ENCODE assay signal across 17 cellular contexts in the genomic region with DNA sequence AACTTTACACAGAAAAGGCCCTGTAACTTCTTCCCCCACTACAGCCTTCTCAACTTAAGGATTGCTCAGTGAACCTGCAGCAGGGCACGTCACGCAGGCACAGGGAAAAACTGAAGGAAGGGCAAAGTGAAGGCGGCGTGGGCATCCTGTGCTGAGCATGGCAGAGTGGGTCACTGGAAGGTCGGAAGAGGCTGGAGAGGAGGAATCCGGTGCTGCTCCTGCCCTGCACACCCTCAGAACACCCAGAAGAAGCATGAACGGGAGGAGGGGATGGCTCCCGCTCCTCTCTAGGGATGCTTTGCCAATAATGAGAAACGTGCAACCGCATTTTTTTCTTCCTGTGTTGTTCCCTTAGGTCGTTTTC.
A peak's percentile ranks its signal among the peaks of the same experiment; 100 is the strongest.
DNase-seq lines count a peak whose midpoint lies in the region; ATAC-seq and TF ChIP-seq lines count a peak whose summit lies in the region.
"Had no signal": no experiment of that assay in that cellular context is flagged by ENCODE, and none has a peak within 500 bp of the region (broad histone marks: within the 10 kb centered on the region; RNA-seq: fewer than 3 reads in every experiment).

No MANE protein-coding gene starts in this region.

- H3K4me1 ChIP-seq in Caco-2 (no peaks in the 10 kb centered on the region), endodermal cell (ENCODE audit: control insufficient read depth, insufficient read depth, low read length) (no peaks in the 10 kb centered on the region), muscle layer of colon (ENCODE audit: insufficient read depth, low read length) (peaks cover 46% of the 10 kb centered on the region), stomach smooth muscle (ENCODE audit: control insufficient read depth, insufficient read depth, low read length) (peaks cover 33% of the 10 kb centered on the region)

- peaks cover 11% of the 10 kb centered on the region for H3K4me1 Mint-ChIP-seq in Caco-2 (ENCODE audit: low read depth, unreplicated experiment)
- no peaks in the 10 kb centered on the region for H3K4me1 Mint-ChIP-seq in endodermal cell
- peaks cover 6% of the 10 kb centered on the region for H3K4me1 Mint-ChIP-seq in endothelial cell (ENCODE audit: unreplicated experiment)

- CTCF ChIA-PET in Caco-2 (lab: Charles Lee) = no interaction called here

- DNase-seq in Caco-2 (peak in 1 of 2 experiments; percentile 5), endodermal cell (peak; percentile 17), DMS53 treated with DMSO at 0.1 percent for 48 hours (lab: John Stamatoyannopoulos, UW; ENCODE audit: unreplicated experiment) (no peak), ACHN (no peak), endothelial cell (ENCODE audit: low spot score) (no peak)
- DNase-seq: activated CD4-positive, alpha-beta T cell treated with anti-CD3 and anti-CD28 coated beads, Interleukin-2, amount 50 U/mL, for 4 hours; activated T-cell treated with anti-CD3 and anti-CD28 coated beads, Interleukin-2, amount 50 U/mL, for 4 hours; effector CD4-positive, alpha-beta T cell; H7; naive B cell; NCI-H1105 treated with DMSO at 0.1 percent for 48 hours; NCI-H82 had no signal

- BruUV-seq in Caco-2 (replicated peaks; lab: Mats Ljungman, UMichigan) = no TSS peak

- 93 to 97% methylated on average over 9 to 11 of the region's 11 CpGs for WGBS in endodermal cell (ENCODE audit: insufficient coverage in 1 of 2, insufficient read length in 1 of 2), 2 experiments

- peak overlapping the region; percentile 25 for H3K27ac Mint-ChIP-seq in Caco-2 (ENCODE audit: unreplicated experiment)
- no peak overlapping the region for H3K27ac Mint-ChIP-seq in endodermal cell
- H3K27ac Mint-ChIP-seq in endothelial cell (ENCODE audit: unreplicated experiment) = no peak overlapping the region
- H3K27ac Mint-ChIP-seq: activated naive CD4-positive, alpha-beta T cell treated with anti-CD3 and anti-CD28 coated beads, Interleukin-2, amount 50 U/mL, for 24 hours had no signal

- intact Hi-C loops in Caco-2 (cut with micrococcal nuclease; ENCODE audit: unreplicated experiment) = no loop called here

- TF ChIP-seq CTCF in Caco-2 (IDR thresholded peaks at IDR 0.05; ENCODE audit: insufficient read depth in 1 of 2, low read depth in 1 of 2, low read length in 1 of 2, severe bottlenecking in 1 of 2, unreplicated experiment in 1 of 2) = no peak
- TF ChIP-seq CTCF in endodermal cell (conservative IDR thresholded peaks at IDR 0.05) = no peak
- TF ChIP-seq CTCF in endothelial cell (IDR thresholded peaks at IDR 0.05; ENCODE audit: unreplicated experiment) = no peak

- no peak overlapping the region for H3K4me3 Mint-ChIP-seq in Caco-2 (ENCODE audit: unreplicated experiment)
- no peak overlapping the region for H3K4me3 Mint-ChIP-seq in endodermal cell
- H3K4me3 Mint-ChIP-seq in endothelial cell (ENCODE audit: unreplicated experiment) = no peak overlapping the region
- H3K4me3 Mint-ChIP-seq: activated naive CD4-positive, alpha-beta T cell treated with anti-CD3 and anti-CD28 coated beads, Interleukin-2, amount 50 U/mL, for 24 hours; activated T-cell treated with anti-CD3 and anti-CD28 coated beads, Interleukin-2, amount 50 U/mL, for 4 hours; naive B cell had no signal

- in situ Hi-C loops in ACHN (cut with HindIII; ENCODE audit: low pct_ligation_motif_present, low pct_unique_long_range_greater_than_20kb, low sequenced_read_pairs) = no loop called here

- H3K27me3 Mint-ChIP-seq in Caco-2 (ENCODE audit: insufficient read depth, unreplicated experiment) (no peaks in the 10 kb centered on the region), endodermal cell (ENCODE audit: insufficient read depth) (no peaks in the 10 kb centered on the region), endothelial cell (ENCODE audit: unreplicated experiment) (peaks cover 4% of the 10 kb centered on the region)
- H3K27me3 Mint-ChIP-seq: naive B cell had no signal

- H3K4me3 ChIP-seq in Caco-2 (ENCODE audit: low read depth, low read length) (no peak overlapping the region), endodermal cell (ENCODE audit: low read length) (no peak overlapping the region), muscle layer of colon (ENCODE audit: low read depth in 1 of 2, low read length in 2 of 2) (peak overlapping the region in 1 of 2 donors; percentile 9), stomach smooth muscle (ENCODE audit: low read length in 2 of 2) (no peak overlapping the region)

- POLR2A ChIA-PET in Caco-2 (lab: Charles Lee) = no interaction called here

- H3K9me3 ChIP-seq in Caco-2 = no peaks in the 10 kb centered on the region
- H3K9me3 ChIP-seq in endodermal cell (ENCODE audit: control insufficient read depth, low read length) = no peaks in the 10 kb centered on the region
- H3K9me3 ChIP-seq in muscle layer of colon (ENCODE audit: low read length) = no peaks in the 10 kb centered on the region
- H3K9me3 ChIP-seq in stomach smooth muscle (ENCODE audit: control insufficient read depth in 2 of 2, low read length in 2 of 2) = no peaks in the 10 kb centered on the region

- H3K36me3 ChIP-seq in Caco-2 (ENCODE audit: control insufficient read depth, insufficient read depth, low read length) = peaks cover 3% of the 10 kb centered on the region; the same call in 1 of the 2 replicates
- peaks cover 8% of the 10 kb centered on the region for H3K36me3 ChIP-seq in endodermal cell (ENCODE audit: control insufficient read depth, insufficient read depth, low read length)
- no peaks in the 10 kb centered on the region for H3K36me3 ChIP-seq in muscle layer of colon (ENCODE audit: insufficient read depth, low read length)
- peaks cover 0 to 4% of the 10 kb centered on the region in 2 donors for H3K36me3 ChIP-seq in stomach smooth muscle (ENCODE audit: control insufficient read depth in 2 of 2, insufficient read depth in 2 of 2, low read length in 2 of 2)

- ATAC-seq in HG03378 (IDR thresholded peaks at IDR 0.05; ENCODE audit: unreplicated experiment) = no peak
- ATAC-seq: activated T-cell treated with anti-CD3 and anti-CD28 coated beads, Interleukin-2, amount 50 U/mL, for 4 hours had no signal

- H3K27ac ChIP-seq in endodermal cell (ENCODE audit: low read depth, low read length) (no peak overlapping the region), muscle layer of colon (ENCODE audit: low read depth, low read length) (peak overlapping the region; percentile 67), stomach smooth muscle (ENCODE audit: low read length) (peak overlapping the region; percentile 67)
- H3K27ac ChIP-seq: KMS-11 had no signal

- no peaks in the 10 kb centered on the region for H3K9me3 Mint-ChIP-seq in Caco-2 (ENCODE audit: unreplicated experiment)
- no peaks in the 10 kb centered on the region for H3K9me3 Mint-ChIP-seq in endodermal cell
- H3K9me3 Mint-ChIP-seq in endothelial cell (ENCODE audit: unreplicated experiment) = no peaks in the 10 kb centered on the region
- H3K9me3 Mint-ChIP-seq: activated naive CD4-positive, alpha-beta T cell treated with anti-CD3 and anti-CD28 coated beads, Interleukin-2, amount 50 U/mL, for 24 hours; activated T-cell treated with anti-CD3 and anti-CD28 coated beads, Interleukin-2, amount 50 U/mL, for 4 hours; naive B cell had no signal

- no peaks in the 10 kb centered on the region for H3K27me3 ChIP-seq in Caco-2 (replicated peaks; ENCODE audit: control insufficient read depth, insufficient read depth, low read length)
- no peaks in the 10 kb centered on the region for H3K27me3 ChIP-seq in endodermal cell (ENCODE audit: control insufficient read depth, insufficient read depth, low read length, poor library complexity, severe bottlenecking)
- H3K27me3 ChIP-seq in muscle layer of colon (ENCODE audit: control insufficient read depth in 1 of 2, insufficient read depth in 2 of 2, low read length in 2 of 2) = no peaks in the 10 kb centered on the region
- H3K27me3 ChIP-seq in stomach smooth muscle (ENCODE audit: control insufficient read depth in 1 of 2, insufficient read depth in 2 of 2, low read length in 2 of 2) = no peaks in the 10 kb centered on the region

- H3K9ac ChIP-seq in endodermal cell (ENCODE audit: extremely low read depth, low read length, poor library complexity, severe bottlenecking) = no peak overlapping the region
- H3K9ac ChIP-seq in muscle layer of colon (ENCODE audit: low read length) = no peak overlapping the region
- H3K9ac ChIP-seq in stomach smooth muscle (ENCODE audit: low read length in 2 of 2) = peak overlapping the region in 1 of 2 donors; percentile 47
- H3K9ac ChIP-seq: KMS-11 had no signal

- H3K36me3 Mint-ChIP-seq in Caco-2 (ENCODE audit: insufficient read depth, unreplicated experiment) (peaks cover 99% of the 10 kb centered on the region), endodermal cell (ENCODE audit: low read depth) (peaks cover 30% of the 10 kb centered on the region), endothelial cell (ENCODE audit: low read depth, unreplicated experiment) (no peaks in the 10 kb centered on the region)
- H3K36me3 Mint-ChIP-seq: activated naive CD4-positive, alpha-beta T cell treated with anti-CD3 and anti-CD28 coated beads, Interleukin-2, amount 50 U/mL, for 24 hours had no signal
